ENCODE assay signal across 33 cellular contexts in genomic region chr21:20649231-20649630, GRCh38.
DNase-seq lines count a peak whose midpoint lies in the region; ATAC-seq and TF ChIP-seq lines count a peak whose summit lies in the region.
"Had no signal": no experiment of that assay in that cellular context is flagged by ENCODE, and none has a peak within 500 bp of the region (broad histone marks: within the 10 kb centered on the region; RNA-seq: fewer than 3 reads in every experiment).

No MANE protein-coding gene starts in this region.

- H3K36me3 ChIP-seq in GM23338 (ENCODE audit: insufficient read depth) (no peaks in the 10 kb centered on the region; the same call in 1 of the 2 replicates), PC-3 (ENCODE audit: low read depth, low read length) (no peaks in the 10 kb centered on the region)
- H3K36me3 ChIP-seq: BE2C; BLaER1; BLaER1 treated with 17β-estradiol and CSF1 and Interleukin-3, amounts not matched to agents 10 nM and 100 nM had no signal

- BruUV-seq in PC-3 (replicated peaks; lab: Mats Ljungman, UMichigan): no TSS peak

- no peaks in the 10 kb centered on the region for H3K4me1 ChIP-seq in GM23338 (ENCODE audit: insufficient read depth)
- peaks cover 29% of the 10 kb centered on the region for H3K4me1 ChIP-seq in PC-3 (ENCODE audit: insufficient read depth, low read length)
- H3K4me1 ChIP-seq: A549, BE2C, BLaER1, Caco-2 had no signal

- 0 out of 2 replicates have a peak, but pooled peaks cover 12% of the 10 kb centered on the region for H3K9me3 ChIP-seq in PC-3 (ENCODE audit: low read length)
- H3K9me3 ChIP-seq: A549, BE2C, Caco-2 had no signal

- intact Hi-C loops in PC-3 (cut with micrococcal nuclease): loop anchor here (1.0 to 2.0 kb wide), 2 partner anchors 18 to 198 kb away; no protein-coding TSS in a partner anchor

- no peaks in the 10 kb centered on the region for H3K4me1 Mint-ChIP-seq in GM23338
- H3K4me1 Mint-ChIP-seq: B cell; CD14-positive monocyte; CD4-positive, alpha-beta memory T cell; CD4-positive, CD25-positive, alpha-beta regulatory T cell; CD8-positive, alpha-beta memory T cell had no signal

- H3F3A ChIP-seq in GM23338 (replicated peaks; ENCODE audit: low read depth) (no peaks in the 10 kb centered on the region), PC-3 (ENCODE audit: low read length, unreplicated experiment) (no peaks in the 10 kb centered on the region)

- H3K9ac ChIP-seq in PC-3 (ENCODE audit: low read length): no peak overlapping the region
- H3K9ac ChIP-seq: BLaER1; BLaER1 treated with 17β-estradiol and CSF1 and Interleukin-3, amounts not matched to agents 10 nM and 100 nM had no signal

- DNase-seq in GM23338 (ENCODE audit: low spot score) (no peak), HuH-7.5 (ENCODE audit: low spot score) (peak; percentile 2), PC-3 (peak; percentile 62), NCI-H2196 (lab: John Stamatoyannopoulos, UW; ENCODE audit: unreplicated experiment) (no peak), islet precursor cell (no peak)
- DNase-seq: 8988T; ACHN; AML-193; BE2C; C1 segment of cervical spinal cord; Caco-2; Calu3; CD4-positive, alpha-beta memory T cell; CD4-positive, alpha-beta T cell; CD4-positive, CD25-positive, alpha-beta regulatory T cell; CD8-positive, alpha-beta memory T cell; CD8-positive, alpha-beta T cell; COR-L47; DMS 273 treated with DMSO at 0.1 percent for 48 hours; DMS153; DMS53; DMS79; DMS79 treated with DMSO at 0.1 percent for 48 hours; DND-41; EL had no signal

- H2AFZ ChIP-seq in GM23338 (peak overlapping the region; percentile 34; the same call in 1 of the 2 replicates), PC-3 (ENCODE audit: low read length) (no peak overlapping the region)

- H3K4me3 Mint-ChIP-seq in GM23338: no peak overlapping the region
- H3K4me3 Mint-ChIP-seq: B cell; CD14-positive monocyte; CD4-positive, alpha-beta memory T cell; CD4-positive, alpha-beta T cell; CD4-positive, CD25-positive, alpha-beta regulatory T cell; CD8-positive, alpha-beta memory T cell; CD8-positive, alpha-beta T cell had no signal

- H3K79me2 ChIP-seq in GM23338 (replicated peaks; ENCODE audit: insufficient read depth) (no peaks in the 10 kb centered on the region), PC-3 (ENCODE audit: low read length) (no peaks in the 10 kb centered on the region)

- CTCF ChIA-PET in PC-3 (lab: Charles Lee): no interaction called here

- no peak for TF ChIP-seq CTCF in GM23338 (conservative IDR thresholded peaks at IDR 0.05; ENCODE audit: low read depth in 2 of 2)
- TF ChIP-seq CTCF in PC-3 (conservative IDR thresholded peaks at IDR 0.05; ENCODE audit: low read depth, low read length): no peak

- H3K4me2 ChIP-seq in GM23338 (no peak overlapping the region), PC-3 (ENCODE audit: low read length) (peak overlapping the region; percentile 41; the same call in 1 of the 2 replicates)
- H3K4me2 ChIP-seq: A549; BLaER1; BLaER1 treated with 17β-estradiol and CSF1 and Interleukin-3, amounts not matched to agents 10 nM and 100 nM had no signal

- no peak overlapping the region for H3K4me3 ChIP-seq in GM23338
- 0 out of 2 replicates have a peak overlapping the region, but pooled peaks have one; percentile 4 for H3K4me3 ChIP-seq in PC-3 (ENCODE audit: low read length)
- H3K4me3 ChIP-seq: A549; BLaER1; BLaER1 treated with 17β-estradiol and CSF1 and Interleukin-3, amounts not matched to agents 10 nM and 100 nM had no signal

- H3K27me3 ChIP-seq in GM23338 (ENCODE audit: insufficient read depth): no peaks in the 10 kb centered on the region
- no peaks in the 10 kb centered on the region for H3K27me3 ChIP-seq in PC-3 (ENCODE audit: low read length)
- H3K27me3 ChIP-seq: BE2C; BLaER1; BLaER1 treated with 17β-estradiol and CSF1 and Interleukin-3, amounts not matched to agents 10 nM and 100 nM had no signal

- H3K9me2 ChIP-seq in GM23338 (ENCODE audit: insufficient read depth): no peaks in the 10 kb centered on the region
- no peaks in the 10 kb centered on the region for H3K9me2 ChIP-seq in PC-3 (replicated peaks; ENCODE audit: low read length)

- H3K27ac ChIP-seq in GM23338 (ENCODE audit: low read depth) (no peak overlapping the region), PC-3 (ENCODE audit: low read length) (peak overlapping the region; percentile 59)
- H3K27ac ChIP-seq: 22Rv1; A549; BLaER1; BLaER1 treated with 17β-estradiol and CSF1 and Interleukin-3, amounts not matched to agents 10 nM and 100 nM; C4-2B had no signal

- peaks cover 13% of the 10 kb centered on the region for H3K36me3 Mint-ChIP-seq in GM23338 (ENCODE audit: low read depth)
- H3K36me3 Mint-ChIP-seq: CD14-positive monocyte; CD4-positive, alpha-beta memory T cell; CD4-positive, CD25-positive, alpha-beta regulatory T cell; CD8-positive, alpha-beta memory T cell; CD8-positive, alpha-beta T cell had no signal

- no peak for ATAC-seq in GM23338
- peak; percentile 86 for ATAC-seq in PC-3
- ATAC-seq in GM21515 (IDR thresholded peaks at IDR 0.05; ENCODE audit: unreplicated experiment): no peak
- ATAC-seq: A549; CD8-positive, alpha-beta T cell had no signal

- H3K27ac Mint-ChIP-seq in GM23338: no peak overlapping the region
- H3K27ac Mint-ChIP-seq: B cell; CD14-positive monocyte; CD4-positive, alpha-beta memory T cell; CD4-positive, alpha-beta T cell; CD4-positive, CD25-positive, alpha-beta regulatory T cell; CD8-positive, alpha-beta memory T cell; CD8-positive, alpha-beta T cell had no signal

- H3K9me3 Mint-ChIP-seq in GM23338: peaks cover 25% of the 10 kb centered on the region

- H3K27me3 Mint-ChIP-seq in GM23338 (ENCODE audit: insufficient read depth, low read depth, poor library complexity): no peaks in the 10 kb centered on the region
- H3K27me3 Mint-ChIP-seq: B cell; CD4-positive, alpha-beta memory T cell; CD4-positive, alpha-beta T cell; CD4-positive, CD25-positive, alpha-beta regulatory T cell; CD8-positive, alpha-beta memory T cell had no signal

- H4K20me1 ChIP-seq in GM23338 (replicated peaks; ENCODE audit: insufficient read depth) (no peaks in the 10 kb centered on the region), PC-3 (ENCODE audit: low read length) (no peaks in the 10 kb centered on the region)
- H4K20me1 ChIP-seq: BLaER1; BLaER1 treated with 17β-estradiol and CSF1 and Interleukin-3, amounts not matched to agents 10 nM and 100 nM had no signal

- POLR2A ChIA-PET in PC-3 (lab: Charles Lee; ENCODE audit: unreplicated experiment): no interaction called here

TF ChIP-seq in GM23338, 12 proteins besides CTCF, POLR2A, EP300 and RAD21 (continues in another document):
- TF ChIP-seq REST (IDR thresholded peaks at IDR 0.05; ENCODE audit: unreplicated experiment) (no peak), NANOG (IDR thresholded peaks at IDR 0.05; ENCODE audit: borderline replicate concordance) (no peak), JUNB (IDR thresholded peaks at IDR 0.05; ENCODE audit: unreplicated experiment) (no peak), EZH2 (IDR thresholded peaks at IDR 0.05; ENCODE audit: low read depth, unreplicated experiment) (no peak), STAT1 (IDR thresholded peaks at IDR 0.05; ENCODE audit: unreplicated experiment) (no peak), EZH2phosphoT487 (IDR thresholded peaks at IDR 0.05; ENCODE audit: unreplicated experiment) (no peak), ZNF331 (CRISPR knock-in tag; IDR thresholded peaks at IDR 0.05; ENCODE audit: low read depth) (no peak), ZNF114 (CRISPR knock-in tag; IDR thresholded peaks at IDR 0.05) (no peak), CREB1 (CRISPR knock-in tag; IDR thresholded peaks at IDR 0.05; ENCODE audit: low read depth) (no peak), POLR2AphosphoS5 (IDR thresholded peaks at IDR 0.05; ENCODE audit: low read depth) (no peak)
- TF ChIP-seq, protein P1, sequence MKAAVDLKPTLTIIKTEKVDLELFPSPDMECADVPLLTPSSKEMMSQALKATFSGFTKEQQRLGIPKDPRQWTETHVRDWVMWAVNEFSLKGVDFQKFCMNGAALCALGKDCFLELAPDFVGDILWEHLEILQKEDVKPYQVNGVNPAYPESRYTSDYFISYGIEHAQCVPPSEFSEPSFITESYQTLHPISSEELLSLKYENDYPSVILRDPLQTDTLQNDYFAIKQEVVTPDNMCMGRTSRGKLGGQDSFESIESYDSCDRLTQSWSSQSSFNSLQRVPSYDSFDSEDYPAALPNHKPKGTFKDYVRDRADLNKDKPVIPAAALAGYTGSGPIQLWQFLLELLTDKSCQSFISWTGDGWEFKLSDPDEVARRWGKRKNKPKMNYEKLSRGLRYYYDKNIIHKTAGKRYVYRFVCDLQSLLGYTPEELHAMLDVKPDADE (IDR thresholded peaks at IDR 0.05): no peak

Comparison
In these comparisons a context has a peak if more than half of its experiments do, and no peak if none do; other contexts are left out.
1. DNase-seq: peak in HuH-7.5 (single experiment) and PC-3 (single experiment); none in GM23338 (single experiment), NCI-H2196 (single experiment) and islet precursor cell (single experiment).